Comparison of ENCODE assay signal across 8 cellular contexts in the genomic region with DNA sequence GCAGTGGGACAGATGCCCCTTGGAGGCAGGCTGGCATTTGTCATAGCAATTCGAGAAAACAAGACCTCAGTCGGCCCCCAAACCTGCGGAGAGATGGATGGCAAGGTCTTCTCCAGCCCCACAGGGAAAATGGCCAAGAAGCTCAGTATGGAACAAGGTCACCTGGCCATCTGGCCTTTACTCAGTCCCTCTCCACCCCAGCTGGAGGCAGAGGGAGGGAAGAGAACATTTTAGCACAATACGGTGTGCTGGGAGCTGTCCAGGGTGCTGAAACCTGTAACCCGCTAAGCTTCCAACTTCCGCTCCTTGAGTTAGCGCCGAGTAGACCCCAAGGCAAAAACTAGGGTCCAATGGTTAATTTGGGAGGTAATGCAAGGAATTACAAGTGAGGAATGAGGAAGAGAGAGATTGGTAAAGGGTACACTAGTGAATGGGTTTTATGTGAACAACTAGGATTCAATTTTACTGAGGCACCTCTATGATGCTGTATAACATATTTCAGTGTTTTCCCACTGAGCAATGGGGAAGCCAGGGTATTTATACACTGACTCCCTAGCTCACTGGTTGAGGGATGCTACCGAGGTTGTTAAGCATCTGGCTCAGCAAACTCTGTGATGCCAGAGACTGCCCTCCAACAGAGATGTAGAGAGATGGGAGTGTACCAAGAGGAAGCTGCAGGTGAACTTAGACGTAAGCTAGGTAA.
DNase-seq lines count a peak whose midpoint lies in the region; ATAC-seq lines count a peak whose summit lies in the region.

No MANE protein-coding gene starts in this region.

- no peak for ATAC-seq in activated CD4-positive, CD25-positive, alpha-beta regulatory T cell treated with anti-CD3 and anti-CD28 coated beads, Interleukin-2, amount 50 U/mL, for 24 hours
- ATAC-seq in GM21619 (IDR thresholded peaks at IDR 0.05; ENCODE audit: unreplicated experiment): no peak
- no peak for ATAC-seq in GM19397 (IDR thresholded peaks at IDR 0.05; ENCODE audit: unreplicated experiment)

- peak; percentile 4 for DNase-seq in activated CD4-positive, CD25-positive, alpha-beta regulatory T cell treated with anti-CD3 and anti-CD28 coated beads, Interleukin-2, amount 50 U/mL, for 16 hours (ENCODE audit: low read depth, low spot score)
- DNase-seq in UCSD-AML1 (lab: John Stamatoyannopoulos, UW; ENCODE audit: unreplicated experiment) (peak; percentile 46), cerebellum (ENCODE audit: low spot score) (peak; percentile 85), renal cortical epithelial cell (ENCODE audit: low read depth) (peak; percentile 27), NCI-H2081 treated with DMSO at 0.1 percent for 48 hours (lab: John Stamatoyannopoulos, UW) (no peak)
